Comparison of ENCODE assay signal across 5 cellular contexts in genomic region chr12:104322533-104322932, GRCh38. TPM values are rescaled to one million over a fixed set of nuclear protein-coding genes. Genes with fewer than 3 reads are reported as not detected.
A peak's percentile ranks its signal among the peaks of the same experiment; 100 is the strongest.
DNase-seq lines count a peak whose midpoint lies in the region; ATAC-seq, FAIRE-seq and TF ChIP-seq lines count a peak whose summit lies in the region.
"Not testable (repeated sequence)": the region's sequence is repeated elsewhere in the genome, so short reads cannot be mapped to it uniquely, and the experiment has no call there.

No MANE protein-coding gene starts in this region.

- not testable (repeated sequence) for BruUV-seq in IMR-90 (replicated peaks; lab: Mats Ljungman, UMichigan); PC-9 (replicated peaks; lab: Mats Ljungman, UMichigan)

- not testable (repeated sequence) for H3K56ac ChIP-seq in IMR-90 (ENCODE audit: extremely low read depth, insufficient read depth, low read length)

- H3K23ac ChIP-seq in IMR-90 (ENCODE audit: low read depth, low read length), result not testable (repeated sequence)

- in situ Hi-C loops in GM23248 (cut with MboI); IMR-90 (cut with MboI; ENCODE audit: low sequenced_read_pairs): not testable (repeated sequence)

- H2BK5ac ChIP-seq in IMR-90 (ENCODE audit: low read depth, low read length, poor library complexity, severe bottlenecking), result not testable (repeated sequence)

- ATAC-seq in A549 (peak in 1 of 2 experiments; percentile 6; a peak in 3 of 6 replicates), foreskin keratinocyte (peak; percentile 35)
- ATAC-seq in IMR-90 (ENCODE audit: low read depth), result not testable (repeated sequence)

- intact Hi-C loops in IMR-90 (cut with micrococcal nuclease), result loop anchor here (10.0 kb wide), 1 partner anchor 378 kb away; no protein-coding TSS in a partner anchor
- intact Hi-C loops in PC-9 (cut with micrococcal nuclease; ENCODE audit: unreplicated experiment), result not testable (repeated sequence)

- TF ChIP-seq EP300 in A549 (IDR thresholded peaks at IDR 0.05), result not testable (repeated sequence)

- not testable (repeated sequence) for H2BK15ac ChIP-seq in IMR-90 (ENCODE audit: low read depth, low read length)

- not testable (repeated sequence) for H2AFZ ChIP-seq in GM23248; IMR-90 (replicated peaks; ENCODE audit: low read length, poor library complexity); PC-9

- H2BK20ac ChIP-seq in IMR-90 (ENCODE audit: low read depth, low read length), result not testable (repeated sequence)

- POLR2A ChIA-PET in A549 (lab: Yijun Ruan, JAX); IMR-90 (lab: Charles Lee; ENCODE audit: unreplicated experiment); PC-9 (lab: Charles Lee; ENCODE audit: unreplicated experiment): not testable (repeated sequence)

- not testable (repeated sequence) for H3K9me1 ChIP-seq in IMR-90 (ENCODE audit: insufficient read depth, low read length)

- not testable (repeated sequence) for FAIRE-seq in A549 (lab: Jason Lieb, UNC)

- not testable (repeated sequence) for H3K14ac ChIP-seq in IMR-90 (replicated peaks; ENCODE audit: low read depth, low read length)

- not testable (repeated sequence) for H3K18ac ChIP-seq in IMR-90 (ENCODE audit: low read depth, low read length)

- H3K9me2 ChIP-seq in GM23248 (ENCODE audit: insufficient read depth); PC-9 (ENCODE audit: insufficient read depth): not testable (repeated sequence)

- H3K4me3 ChIP-seq in A549; GM23248; IMR-90 (ENCODE audit: insufficient read depth, low read depth, low read length); PC-9: not testable (repeated sequence)

- H2AK5ac ChIP-seq in IMR-90 (ENCODE audit: low read depth, low read length), result not testable (repeated sequence)

- H3K79me2 ChIP-seq in GM23248 (ENCODE audit: insufficient read depth) (peaks cover 89% of the 10 kb centered on the region), PC-9 (ENCODE audit: low read depth) (peaks cover 90% of the 10 kb centered on the region)

- H3K4me2 ChIP-seq in A549, result peak overlapping the region; percentile 97; the same call in 2 of the 3 replicates
- H3K4me2 ChIP-seq in GM23248 (ENCODE audit: unreplicated experiment); IMR-90 (ENCODE audit: low read depth, low read length); PC-9: not testable (repeated sequence)

- H3F3A ChIP-seq in GM23248 (ENCODE audit: insufficient read depth) (peaks cover 81% of the 10 kb centered on the region), PC-9 (ENCODE audit: insufficient read depth, low read depth) (peaks cover 90% of the 10 kb centered on the region)

- H3K27ac ChIP-seq in A549 (peak overlapping the region; percentile 5 to 72; a peak in 4 of 6 replicates), GM23248 (peak overlapping the region; percentile 23; the same call in 1 of the 2 replicates), IMR-90 (ENCODE audit: insufficient read depth, low read length) (peak overlapping the region; percentile 3; the same call in 1 of the 2 replicates), PC-9 (peak overlapping the region; percentile 56)
- H3K27ac ChIP-seq in foreskin keratinocyte, result not testable (repeated sequence)

- TF ChIP-seq CTCF in A549 (IDR thresholded peaks at IDR 0.05); IMR-90 (conservative IDR thresholded peaks at IDR 0.05; ENCODE audit: low read depth, low read length); PC-9 (conservative IDR thresholded peaks at IDR 0.05); foreskin keratinocyte (conservative IDR thresholded peaks at IDR 0.05): not testable (repeated sequence)

- not testable (repeated sequence) for H3K9me3 ChIP-seq in A549; GM23248 (ENCODE audit: low read depth); IMR-90 (ENCODE audit: control insufficient read depth, insufficient read depth, low read length); PC-9 (ENCODE audit: insufficient read depth, low read depth)

- CTCF ChIA-PET in A549 (lab: Yijun Ruan, JAX); IMR-90 (lab: Yijun Ruan, JAX); PC-9 (lab: Charles Lee): not testable (repeated sequence)

- not testable (repeated sequence) for TF ChIP-seq POLR2A in A549 (IDR thresholded peaks at IDR 0.05; ENCODE audit: low read length); IMR-90 (IDR thresholded peaks at IDR 0.05; ENCODE audit: low read depth, low read length)

- not testable (repeated sequence) for DNase-seq in A549 (ENCODE audit: low read depth in 1 of 2, low spot score in 1 of 2); GM23248; IMR-90; PC-9; foreskin keratinocyte

- H3K9ac ChIP-seq in GM23248; IMR-90 (ENCODE audit: low read depth, low read length): not testable (repeated sequence)

- 90% methylated on average over 2 of the region's 2 CpGs for WGBS in A549 (ENCODE audit: missing lambda C conversion rate)
- 98 to 100% methylated on average over 2 of the region's 2 CpGs for whole genome bisulfite sequencing in GM23248 (ENCODE audit: low coverage in 1 of 2, low lambda C conversion rate in 2 of 2, missing lambda C conversion rate in 2 of 2), 2 experiments
- no CpG with 5 or more reads among the region's 2 CpGs for WGBS in IMR-90 (ENCODE audit: extremely low coverage in 2 of 2, insufficient read length in 1 of 2), 2 experiments

- H3K36me3 ChIP-seq in GM23248 (ENCODE audit: low read depth) (peaks cover 90% of the 10 kb centered on the region), IMR-90 (ENCODE audit: control insufficient read depth, insufficient read depth, low read length) (peaks cover 57% of the 10 kb centered on the region), PC-9 (ENCODE audit: low read depth) (peaks cover 81% of the 10 kb centered on the region)

- not testable (repeated sequence) for H4K5ac ChIP-seq in IMR-90 (ENCODE audit: low read depth, low read length)

- not testable (repeated sequence) for H4K20me1 ChIP-seq in GM23248 (ENCODE audit: insufficient read depth)
- H4K20me1 ChIP-seq in IMR-90 (ENCODE audit: insufficient read depth, low read length) (peaks cover 55% of the 10 kb centered on the region), PC-9 (ENCODE audit: insufficient read depth) (peaks cover 90% of the 10 kb centered on the region)

- H3K4ac ChIP-seq in IMR-90 (ENCODE audit: low read depth, low read length), result not testable (repeated sequence)

- H3K27me3 ChIP-seq in GM23248 (replicated peaks; ENCODE audit: insufficient read depth); IMR-90 (ENCODE audit: control insufficient read depth, insufficient read depth, low read length); PC-9 (ENCODE audit: insufficient read depth, low read depth); foreskin keratinocyte: not testable (repeated sequence)

- dilution Hi-C loops in IMR-90 (cut with HindIII; ENCODE audit: low sequenced_read_pairs, unreplicated experiment), result not testable (repeated sequence)

- TF ChIP-seq RAD21 in A549 (conservative IDR thresholded peaks at IDR 0.05 in 1 of 2, IDR thresholded peaks at IDR 0.05 in 1 of 2); IMR-90 (IDR thresholded peaks at IDR 0.05; ENCODE audit: low read length): not testable (repeated sequence)

- H3K4me1 ChIP-seq in A549 (peaks cover 91% of the 10 kb centered on the region), PC-9 (replicated peaks; ENCODE audit: insufficient read depth) (peaks cover 48% of the 10 kb centered on the region)
- H3K4me1 ChIP-seq in GM23248 (ENCODE audit: insufficient read depth); IMR-90 (ENCODE audit: control insufficient read depth, insufficient read depth, low read length); foreskin keratinocyte: not testable (repeated sequence)

- not testable (repeated sequence) for H4K91ac ChIP-seq in IMR-90 (ENCODE audit: insufficient read depth, low read depth, low read length)

- H4K8ac ChIP-seq in IMR-90 (ENCODE audit: low read depth in 2 of 2, low read length in 2 of 2), result not testable (repeated sequence)

- not testable (repeated sequence) for H2AK9ac ChIP-seq in IMR-90 (replicated peaks; ENCODE audit: low read depth, low read length, poor library complexity)

- H3K79me1 ChIP-seq in IMR-90 (ENCODE audit: low read depth in 1 of 2, low read length in 2 of 2), result peaks cover 23 to 54% of the 10 kb centered on the region in 2 experiments

- not testable (repeated sequence) for H2BK120ac ChIP-seq in IMR-90 (ENCODE audit: low read depth, low read length)

TF ChIP-seq in A549, 52 proteins besides CTCF, POLR2A, EP300 and RAD21 (continues in another document):
- TF ChIP-seq TFCP2L1 (CRISPR knock-in tag; IDR thresholded peaks at IDR 0.05) (peak; percentile 74; the same call in 1 of the 2 replicates), JUN (IDR thresholded peaks at IDR 0.05) (peak in 1 of 2 experiments; percentile 23; a peak in 1 of 5 replicates), HOXA7 (CRISPR knock-in tag; IDR thresholded peaks at IDR 0.05) (peak; percentile 88; the same call in 1 of the 2 replicates)

RNA-seq across cellular contexts. Expression of gene EID3, which starts 19.0 kb away (rescaled TPM):
- 9.3 and 12.2 TPM in 2 replicates for polyA plus RNA-seq in A549 (2011; rRNA removed)
- polyA plus RNA-seq in A549 (2012; cell fraction: cytosol; rRNA removed), result 7.2 and 10.3 TPM in 2 replicates
- polyA plus RNA-seq in A549 (2012; cell fraction: nucleus; rRNA removed), result 50.2 and 53.0 TPM in 2 replicates
- polyA plus RNA-seq in A549 (2017; fragmentation: RNase III; extraction: RNeasy Plus Mini Kit Qiagen cat#74134 plus additional on column Dnase treatment), result 6.8 to 7.5 TPM (median 6.9 TPM) in 3 replicates
- polyA minus RNA-seq in A549 (2011; rRNA and poly(A)+ RNA removed), result 20.7 and 22.7 TPM in 2 replicates
- 6.9 and 9.0 TPM in 2 replicates for total RNA-seq in GM23248 (2014; rRNA removed; shearing (Covaris generic))
- polyA plus RNA-seq in GM23248 (2016; fragmentation: Nextera tagmentation; extraction: Ambion mirVana), result 5.3 and 5.7 TPM in 2 replicates
- total RNA-seq in IMR-90 (2012; rRNA removed), result 4.1 and 6.9 TPM in 2 replicates
- polyA plus RNA-seq in IMR-90 (2012; rRNA removed), result 2.0 and 2.2 TPM in 2 replicates
- polyA plus RNA-seq in IMR-90 (2012; cell fraction: cytosol; rRNA removed), result 0.48 and 0.92 TPM in 2 replicates
- 5.9 and 6.1 TPM in 2 replicates for polyA plus RNA-seq in IMR-90 (2012; cell fraction: nucleus; rRNA removed; ENCODE audit: low replicate concordance)
- 42.4 and 47.4 TPM in 2 replicates for total RNA-seq in PC-9 (2021)
- total RNA-seq in foreskin keratinocyte, result 2.1 TPM in 2 replicates
- 0.24 and 0.70 TPM in 2 replicates for polyA plus RNA-seq in foreskin keratinocyte
